In the genomic region with DNA sequence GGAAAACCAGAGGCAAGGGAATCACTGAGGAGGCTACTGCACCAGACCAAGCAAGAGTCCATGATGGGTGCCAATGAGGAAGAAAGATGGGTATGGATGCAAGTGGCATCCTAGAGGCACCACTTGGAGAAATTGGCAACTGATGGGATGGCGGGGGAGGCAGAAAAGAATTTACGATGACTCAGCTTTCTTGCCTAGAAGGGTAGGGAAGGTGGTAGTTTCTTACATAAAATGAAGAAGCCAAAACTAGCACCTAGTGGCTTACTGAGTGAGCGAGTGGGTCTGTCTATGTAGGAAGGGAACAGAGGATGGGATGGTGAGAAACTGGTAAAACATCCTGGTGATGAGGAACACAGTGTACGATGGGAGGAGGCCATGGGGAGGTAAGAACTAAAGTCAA, we compare ENCODE assay signal across 21 cellular contexts.
DNase-seq lines count a peak whose midpoint lies in the region; ATAC-seq, FAIRE-seq and TF ChIP-seq lines count a peak whose summit lies in the region.
"Had no signal": no experiment of that assay in that cellular context is flagged by ENCODE, and none has a peak within 500 bp of the region (broad histone marks: within the 10 kb centered on the region; RNA-seq: fewer than 3 reads in every experiment).

No MANE protein-coding gene starts in this region.

- CTCF ChIA-PET in A549 (lab: Yijun Ruan, JAX) (interaction anchor here (5.6 kb wide), 1 partner anchor 15 kb away, joined by 36 read pairs; no protein-coding TSS in a partner anchor), IMR-90 (lab: Yijun Ruan, JAX) (no interaction called here), K562 (lab: Yijun Ruan, JAX; ENCODE audit: low intra/inter-chr PET ratio) (no interaction called here)

- H3K36me3 ChIP-seq in IMR-90 (ENCODE audit: control insufficient read depth, insufficient read depth, low read length) (no peaks in the 10 kb centered on the region), K562 (ENCODE audit: control insufficient read depth, insufficient read depth, low read length) (peaks cover 42% of the 10 kb centered on the region)

- H3K4me3 ChIP-seq in A549 = no peak overlapping the region
- no peak overlapping the region for H3K4me3 ChIP-seq in IMR-90 (ENCODE audit: insufficient read depth, low read depth, low read length)
- no peak overlapping the region for H3K4me3 ChIP-seq in K562
- H3K4me3 ChIP-seq: BLaER1 treated with 17β-estradiol and CSF1 and Interleukin-3, amounts not matched to agents 10 nM and 100 nM had no signal

- TF ChIP-seq EP300 in A549 (IDR thresholded peaks at IDR 0.05) = no peak
- TF ChIP-seq EP300 in K562 (IDR thresholded peaks at IDR 0.05; ENCODE audit: low read length) = no peak

- no peak overlapping the region for H4K5ac ChIP-seq in IMR-90 (ENCODE audit: low read depth, low read length)

- dilution Hi-C loops in IMR-90 (cut with HindIII; ENCODE audit: low sequenced_read_pairs, unreplicated experiment) = no loop called here

- no peak overlapping the region for H3K23ac ChIP-seq in IMR-90 (ENCODE audit: low read depth, low read length)

- H3K79me2 ChIP-seq in K562 (ENCODE audit: control insufficient read depth, insufficient read depth, low read length) = no peaks in the 10 kb centered on the region

- no peak overlapping the region for H2BK120ac ChIP-seq in IMR-90 (ENCODE audit: low read depth, low read length)

- H3K27ac ChIP-seq in A549 = no peak overlapping the region
- H3K27ac ChIP-seq in IMR-90 (ENCODE audit: insufficient read depth, low read length) = no peak overlapping the region
- no peak overlapping the region for H3K27ac ChIP-seq in K562 (ENCODE audit: extremely low read depth, low read depth, low read length)
- H3K27ac ChIP-seq: BLaER1 treated with 17β-estradiol and CSF1 and Interleukin-3, amounts not matched to agents 10 nM and 100 nM; C4-2B had no signal

- no peak overlapping the region for H4K91ac ChIP-seq in IMR-90 (ENCODE audit: insufficient read depth, low read depth, low read length)

- POLR2A ChIA-PET in A549 (lab: Yijun Ruan, JAX) (no interaction called here), IMR-90 (lab: Charles Lee; ENCODE audit: unreplicated experiment) (no interaction called here), K562 (lab: Yijun Ruan, JAX) (no interaction called here)

- H2AFZ ChIP-seq in IMR-90 (replicated peaks; ENCODE audit: low read length, poor library complexity) (no peak overlapping the region), K562 (ENCODE audit: low read depth, low read length) (no peak overlapping the region)

- H3K4me1 ChIP-seq in A549 (no peaks in the 10 kb centered on the region), IMR-90 (ENCODE audit: control insufficient read depth, insufficient read depth, low read length) (no peaks in the 10 kb centered on the region), K562 (replicated peaks in 1 of 2; ENCODE audit: control insufficient read depth in 2 of 2, insufficient read depth in 2 of 2, low read length in 2 of 2) (no peaks in the 10 kb centered on the region)
- H3K4me1 ChIP-seq: BLaER1 treated with 17β-estradiol and CSF1 and Interleukin-3, amounts not matched to agents 10 nM and 100 nM; Caco-2 had no signal

- H3K9me3 ChIP-seq in A549 = no peaks in the 10 kb centered on the region
- no peaks in the 10 kb centered on the region for H3K9me3 ChIP-seq in IMR-90 (ENCODE audit: control insufficient read depth, insufficient read depth, low read length)
- H3K9me3 ChIP-seq in K562 (replicated peaks; ENCODE audit: control insufficient read depth, insufficient read depth, low read depth, low read length) = no peaks in the 10 kb centered on the region
- H3K9me3 ChIP-seq: BLaER1 treated with 17β-estradiol and CSF1 and Interleukin-3, amounts not matched to agents 10 nM and 100 nM; Caco-2 had no signal

- H2BK5ac ChIP-seq in IMR-90 (ENCODE audit: low read depth, low read length, poor library complexity, severe bottlenecking) = no peak overlapping the region

- no peak overlapping the region for H4K8ac ChIP-seq in IMR-90 (ENCODE audit: low read depth in 2 of 2, low read length in 2 of 2)

- BruUV-seq in IMR-90 (replicated peaks; lab: Mats Ljungman, UMichigan) (no TSS peak), K562 (replicated peaks; lab: Mats Ljungman, UMichigan) (no TSS peak)

- FAIRE-seq in A549 (lab: Jason Lieb, UNC) (no peak), K562 (lab: Jason Lieb, UNC) (no peak)
- FAIRE-seq: A204.1, D721Med, G401.6, GM12891, GM19239 had no signal

- H3K9ac ChIP-seq in IMR-90 (ENCODE audit: low read depth, low read length) = no peak overlapping the region
- H3K9ac ChIP-seq in K562 (ENCODE audit: insufficient read depth in 1 of 2, low read depth in 2 of 2, low read length in 2 of 2) = no peak overlapping the region
- H3K9ac ChIP-seq: BLaER1 treated with 17β-estradiol and CSF1 and Interleukin-3, amounts not matched to agents 10 nM and 100 nM had no signal

- WGBS in A549 (ENCODE audit: missing lambda C conversion rate) = 91% methylated on average over 4 of the region's 4 CpGs
- WGBS in IMR-90 (ENCODE audit: extremely low coverage in 2 of 2, insufficient read length in 1 of 2), 2 experiments = 100% methylated on average over 2 of the region's 4 CpGs; no CpG with 5 or more reads in 1 of the 2 experiments
- WGBS in K562 (ENCODE audit: insufficient coverage, low coverage, missing lambda C conversion rate) = 82% methylated on average over 4 of the region's 4 CpGs

- TF ChIP-seq POLR2A in A549 (IDR thresholded peaks at IDR 0.05; ENCODE audit: low read length) = no peak
- TF ChIP-seq POLR2A in IMR-90 (IDR thresholded peaks at IDR 0.05; ENCODE audit: low read depth, low read length) = no peak
- TF ChIP-seq POLR2A in K562 (conservative IDR thresholded peaks at IDR 0.05) = no peak

- no peak overlapping the region for H2BK15ac ChIP-seq in IMR-90 (ENCODE audit: low read depth, low read length)

- no peak overlapping the region for H3K4me2 ChIP-seq in A549
- no peak overlapping the region for H3K4me2 ChIP-seq in IMR-90 (ENCODE audit: low read depth, low read length)
- H3K4me2 ChIP-seq in K562 (ENCODE audit: insufficient read depth, low read length) = no peak overlapping the region
- H3K4me2 ChIP-seq: BLaER1 treated with 17β-estradiol and CSF1 and Interleukin-3, amounts not matched to agents 10 nM and 100 nM had no signal

- H2AK9ac ChIP-seq in IMR-90 (replicated peaks; ENCODE audit: low read depth, low read length, poor library complexity) = no peak overlapping the region

- TF ChIP-seq CTCF in A549 (IDR thresholded peaks at IDR 0.05) (no peak), IMR-90 (conservative IDR thresholded peaks at IDR 0.05; ENCODE audit: low read depth, low read length) (no peak), K562 (IDR thresholded peaks at IDR 0.05 in 2 of 3, conservative IDR thresholded peaks at IDR 0.05 in 1 of 3; ENCODE audit: insufficient read depth in 2 of 3, low read depth in 1 of 3, low read length in 3 of 3) (no peak)

- H3K79me1 ChIP-seq in IMR-90 (ENCODE audit: low read depth in 1 of 2, low read length in 2 of 2) = peaks cover 8 to 13% of the 10 kb centered on the region in 2 experiments

- H3K18ac ChIP-seq in IMR-90 (ENCODE audit: low read depth, low read length) = no peak overlapping the region

- no peak overlapping the region for H3K14ac ChIP-seq in IMR-90 (replicated peaks; ENCODE audit: low read depth, low read length)

- H3K56ac ChIP-seq in IMR-90 (ENCODE audit: extremely low read depth, insufficient read depth, low read length) = no peak overlapping the region

- H3K9me1 ChIP-seq in IMR-90 (ENCODE audit: insufficient read depth, low read length) = peaks cover 2% of the 10 kb centered on the region; the same call in 1 of the 2 replicates
- no peaks in the 10 kb centered on the region for H3K9me1 ChIP-seq in K562 (ENCODE audit: control insufficient read depth, insufficient read depth, low read length)

- no peak overlapping the region for H2AK5ac ChIP-seq in IMR-90 (ENCODE audit: low read depth, low read length)

- TF ChIP-seq RAD21 in A549 (conservative IDR thresholded peaks at IDR 0.05 in 1 of 2, IDR thresholded peaks at IDR 0.05 in 1 of 2) (no peak), IMR-90 (IDR thresholded peaks at IDR 0.05; ENCODE audit: low read length) (no peak), K562 (CRISPR knock-in tag; conservative IDR thresholded peaks at IDR 0.05 in 1 of 2, IDR thresholded peaks at IDR 0.05 in 1 of 2) (no peak)

- H3K4ac ChIP-seq in IMR-90 (ENCODE audit: low read depth, low read length) = no peak overlapping the region

- H4K20me1 ChIP-seq in IMR-90 (ENCODE audit: insufficient read depth, low read length) = no peaks in the 10 kb centered on the region
- no peaks in the 10 kb centered on the region for H4K20me1 ChIP-seq in K562 (replicated peaks; ENCODE audit: control insufficient read depth, insufficient read depth, low read length)

- in situ Hi-C loops in IMR-90 (cut with MboI; ENCODE audit: low sequenced_read_pairs) = no loop called here
- in situ Hi-C loops in K562 (cut with MboI) = no loop called here

- H3K27me3 ChIP-seq in IMR-90 (ENCODE audit: control insufficient read depth, insufficient read depth, low read length) (no peaks in the 10 kb centered on the region), K562 (ENCODE audit: control insufficient read depth in 2 of 2, insufficient read depth in 2 of 2, low read length in 2 of 2) (no peaks in the 10 kb centered on the region)
- H3K27me3 ChIP-seq: BLaER1 treated with 17β-estradiol and CSF1 and Interleukin-3, amounts not matched to agents 10 nM and 100 nM had no signal

- intact Hi-C loops in IMR-90 (cut with micrococcal nuclease) = no loop called here
- intact Hi-C loops in K562 (cut with micrococcal nuclease) = no loop called here

- ATAC-seq in A549 (no peak), IMR-90 (ENCODE audit: low read depth) (no peak), K562 (no peak)
- no peak for ATAC-seq in stimulated activated naive CD8-positive, alpha-beta T cell treated with anti-CD3 and anti-CD28 coated beads, Interleukin-15, Interleukin-2, amounts not matched to agents 100 U/mL and 50 U/mL, for 24 hours
- ATAC-seq: CD8-positive, alpha-beta T cell had no signal

- DNase-seq in A549 (ENCODE audit: low read depth in 1 of 2, low spot score in 1 of 2) = no peak
- no peak for DNase-seq in IMR-90
- DNase-seq in K562 (ENCODE audit: extremely low read depth in 1 of 4, low spot score in 3 of 4) = no peak
- no peak for DNase-seq in SIG-M5 (lab: John Stamatoyannopoulos, UW)
- DNase-seq in stimulated activated naive CD8-positive, alpha-beta T cell treated with anti-CD3 and anti-CD28 coated beads, Interleukin-15, Interleukin-2, amounts not matched to agents 100 U/mL and 50 U/mL, for 24 hours = no peak
- DNase-seq in activated T-cell treated with anti-CD3 and anti-CD28 coated beads, Interleukin-2, amount 50 U/mL, for 1 hour = no peak
- DNase-seq: 8988T; AML-193; Caco-2; Calu3; CD4-positive, alpha-beta T cell; CD8-positive, alpha-beta T cell; DMS79 treated with DMSO at 0.1 percent for 48 hours; GF-D8 had no signal

- H2BK20ac ChIP-seq in IMR-90 (ENCODE audit: low read depth, low read length) = no peak overlapping the region

TF ChIP-seq in A549, 52 proteins besides CTCF, POLR2A, EP300 and RAD21:
- TF ChIP-seq SREBF2 (IDR thresholded peaks at IDR 0.05) (no peak), MAFK (IDR thresholded peaks at IDR 0.05; ENCODE audit: partially characterized antibody) (peak; percentile 96)

TF ChIP-seq in IMR-90, 13 proteins besides CTCF, POLR2A, EP300 and RAD21 (continues in another document):
- TF ChIP-seq MAFK (IDR thresholded peaks at IDR 0.05; ENCODE audit: low read depth, low read length) = peak; percentile 96

TF ChIP-seq in K562, 482 proteins besides CTCF, POLR2A, EP300 and RAD21 (continues in another document):
- TF ChIP-seq MAFG (tag; conservative IDR thresholded peaks at IDR 0.05) (peak; percentile 89), SMARCE1 (IDR thresholded peaks at IDR 0.05) (no peak)
